31 cellular contexts compared by ENCODE assay signal in the genomic region with DNA sequence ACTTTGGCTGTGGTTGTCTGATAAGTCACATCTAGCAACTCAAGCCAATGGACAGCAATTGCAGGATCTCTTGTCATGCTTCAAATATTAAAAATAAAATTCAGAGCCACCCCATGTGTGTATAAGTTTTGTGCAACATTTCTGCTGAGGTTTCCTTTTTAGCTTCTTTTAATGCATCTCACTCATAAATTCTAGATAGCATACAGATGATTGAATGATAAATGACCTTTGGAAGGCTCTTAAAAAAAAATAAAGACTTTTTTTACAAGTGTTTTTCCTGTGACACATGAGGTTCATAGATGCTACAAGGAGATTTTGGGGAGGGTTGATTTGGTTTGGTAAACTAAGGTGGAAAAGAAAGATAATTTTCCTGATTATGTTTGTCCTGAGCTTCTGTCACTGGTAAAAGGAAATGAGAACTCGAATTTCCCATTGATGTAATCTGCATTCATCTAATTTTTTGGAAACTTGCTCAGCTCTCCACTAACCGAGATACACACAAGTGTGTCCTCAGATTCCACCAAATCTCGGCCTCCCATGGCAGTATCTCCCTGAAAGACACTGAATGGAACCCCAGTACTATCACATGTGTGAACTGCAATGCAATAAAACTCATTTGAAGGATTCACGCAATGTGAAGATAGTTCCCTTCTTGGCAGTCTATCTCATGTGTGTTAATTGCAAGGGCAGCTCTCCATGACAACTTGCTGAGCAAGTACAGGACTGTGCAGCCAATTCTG.
"Had no signal": no experiment of that assay in that cellular context is flagged by ENCODE, and none has a peak within 500 bp of the region (broad histone marks: within the 10 kb centered on the region; RNA-seq: fewer than 3 reads in every experiment).

No MANE protein-coding gene starts in this region.

- H2AFZ ChIP-seq: parathyroid adenoma had no signal

- ATAC-seq: activated CD4-positive, CD25-positive, alpha-beta regulatory T cell treated with anti-CD3 and anti-CD28 coated beads, Interleukin-2, amount 50 U/mL, for 24 hours; effector memory CD8-positive, alpha-beta T cell; gastrocnemius medialis; stimulated activated memory B cell treated with anti-CD40 and anti-IgM and Interleukin-4, amounts not matched to agents 10 μg/mL and 1 μg/mL and 100 μg/mL, for 72 hours; stimulated activated naive CD8-positive, alpha-beta T cell treated with anti-CD3 and anti-CD28 coated beads, Interleukin-15, amount 100 ng/mL, for 72 hours had no signal

- DNase-seq: activated CD4-positive, alpha-beta T cell treated with anti-CD3 and anti-CD28 coated beads for 48 hours; activated CD4-positive, alpha-beta T cell treated with anti-CD3 and anti-CD28 coated beads, Interleukin-2, amount 50 U/mL, for 48 hours; activated CD8-positive, alpha-beta memory T cell treated with anti-CD3 and anti-CD28 coated beads for 24 hours; activated gamma-delta T cell; activated naive CD4-positive, alpha-beta T cell treated with anti-CD3 and anti-CD28 coated beads, Interleukin-2, amount 10 ng/mL, durations not matched to agents 7 days and 5 days; activated naive CD8-positive, alpha-beta T cell treated with anti-CD3 and anti-CD28 coated beads, Interleukin-2, amount 10 ng/mL, durations not matched to agents 7 days and 5 days; dorsolateral prefrontal cortex; effector memory CD8-positive, alpha-beta T cell; erythroblast; gastrocnemius medialis; glutamatergic neuron; left ventricle myocardium inferior; occipital lobe; stimulated activated CD4-positive, alpha-beta T cell treated with anti-CD3 and anti-CD28 coated beads, Interleukin-1b, Interleukin-23, amount 100 ng/mL, for 48 hours; stimulated activated CD4-positive, alpha-beta T cell treated with anti-CD3 and anti-CD28 coated beads, Interleukin-4, amount 100 ng/mL, for 4 hours; stimulated activated CD8-positive, alpha-beta memory T cell treated with anti-CD3 and anti-CD28 coated beads, Interleukin-4, amount 100 ng/mL, for 48 hours; stimulated activated naive CD8-positive, alpha-beta T cell treated with anti-CD3 and anti-CD28 coated beads, Interleukin-15, amount 100 ng/mL, for 72 hours; substantia nigra; upper lobe of left lung had no signal

- H3K9me3 ChIP-seq: ascending aorta, gastrocnemius medialis, right atrium auricular region, upper lobe of left lung, vagina had no signal

- H3K27ac Mint-ChIP-seq: activated naive CD4-positive, alpha-beta T cell treated with anti-CD3 and anti-CD28 coated beads, Interleukin-2, amount 10 ng/mL, durations not matched to agents 7 days and 5 days; activated naive CD8-positive, alpha-beta T cell treated with anti-CD3 and anti-CD28 coated beads, Interleukin-2, amount 10 ng/mL, durations not matched to agents 7 days and 5 days; effector memory CD8-positive, alpha-beta T cell; neural progenitor cell; stimulated activated memory B cell treated with anti-CD40 and anti-IgM and Interleukin-4, amounts not matched to agents 10 μg/mL and 1 μg/mL and 100 μg/mL, for 72 hours; stimulated activated naive CD8-positive, alpha-beta T cell treated with anti-CD3 and anti-CD28 coated beads, Interleukin-15, amount 100 ng/mL, for 72 hours had no signal

- H3K4me1 Mint-ChIP-seq: activated naive CD8-positive, alpha-beta T cell treated with anti-CD3 and anti-CD28 coated beads, Interleukin-2, amount 10 ng/mL, durations not matched to agents 7 days and 5 days; neural progenitor cell; stimulated activated memory B cell treated with anti-CD40 and anti-IgM and Interleukin-4, amounts not matched to agents 10 μg/mL and 1 μg/mL and 100 μg/mL, for 72 hours; stimulated activated naive CD8-positive, alpha-beta T cell treated with anti-CD3 and anti-CD28 coated beads, Interleukin-15, amount 100 ng/mL, for 72 hours had no signal

- H3K9ac ChIP-seq: neural progenitor cell, parathyroid adenoma had no signal

- H3K27ac ChIP-seq: ascending aorta, coronary artery, dorsolateral prefrontal cortex, gastrocnemius medialis, left ventricle myocardium inferior, neural progenitor cell, parathyroid adenoma, right atrium auricular region, upper lobe of left lung, vagina, WERI-Rb-1 had no signal

- H3K9me3 Mint-ChIP-seq: activated naive CD4-positive, alpha-beta T cell treated with anti-CD3 and anti-CD28 coated beads, Interleukin-2, amount 10 ng/mL, durations not matched to agents 7 days and 5 days; brain; neural progenitor cell; stimulated activated naive CD8-positive, alpha-beta T cell treated with anti-CD3 and anti-CD28 coated beads, Interleukin-15, amount 100 ng/mL, for 72 hours had no signal

- H3K4me2 ChIP-seq: neural progenitor cell, smooth muscle cell had no signal

- H3K4me1 ChIP-seq: ascending aorta, gastrocnemius medialis, left ventricle myocardium inferior, neural progenitor cell, parathyroid adenoma, right atrium auricular region, upper lobe of left lung, vagina had no signal

- H3K79me2 ChIP-seq: parathyroid adenoma had no signal

- H3K36me3 ChIP-seq: ascending aorta, gastrocnemius medialis, left ventricle myocardium inferior, neural progenitor cell, right atrium auricular region, upper lobe of left lung, vagina, WERI-Rb-1 had no signal

- H3K27me3 Mint-ChIP-seq: activated naive CD8-positive, alpha-beta T cell treated with anti-CD3 and anti-CD28 coated beads, Interleukin-2, amount 10 ng/mL, durations not matched to agents 7 days and 5 days; brain had no signal

- H3K36me3 Mint-ChIP-seq: activated naive CD4-positive, alpha-beta T cell treated with anti-CD3 and anti-CD28 coated beads, Interleukin-2, amount 10 ng/mL, durations not matched to agents 7 days and 5 days; activated naive CD8-positive, alpha-beta T cell treated with anti-CD3 and anti-CD28 coated beads, Interleukin-2, amount 10 ng/mL, durations not matched to agents 7 days and 5 days; brain; neural progenitor cell; stimulated activated memory B cell treated with anti-CD40 and anti-IgM and Interleukin-4, amounts not matched to agents 10 μg/mL and 1 μg/mL and 100 μg/mL, for 72 hours had no signal

- H3K27me3 ChIP-seq: ascending aorta, gastrocnemius medialis, neural progenitor cell, right atrium auricular region, upper lobe of left lung, vagina had no signal

- H3K4me3 ChIP-seq: ascending aorta, coronary artery, dorsolateral prefrontal cortex, gastrocnemius medialis, left ventricle myocardium inferior, lung, neural progenitor cell, right atrium auricular region, smooth muscle cell, upper lobe of left lung, vagina had no signal

- H3K4me3 Mint-ChIP-seq: activated naive CD4-positive, alpha-beta T cell treated with anti-CD3 and anti-CD28 coated beads, Interleukin-2, amount 10 ng/mL, durations not matched to agents 7 days and 5 days; activated naive CD8-positive, alpha-beta T cell treated with anti-CD3 and anti-CD28 coated beads, Interleukin-2, amount 10 ng/mL, durations not matched to agents 7 days and 5 days; brain; effector memory CD8-positive, alpha-beta T cell; neural progenitor cell; stimulated activated memory B cell treated with anti-CD40 and anti-IgM and Interleukin-4, amounts not matched to agents 10 μg/mL and 1 μg/mL and 100 μg/mL, for 72 hours; stimulated activated naive CD8-positive, alpha-beta T cell treated with anti-CD3 and anti-CD28 coated beads, Interleukin-15, amount 100 ng/mL, for 72 hours had no signal
